ENCODE assay signal across 8 cellular contexts in the genomic region with DNA sequence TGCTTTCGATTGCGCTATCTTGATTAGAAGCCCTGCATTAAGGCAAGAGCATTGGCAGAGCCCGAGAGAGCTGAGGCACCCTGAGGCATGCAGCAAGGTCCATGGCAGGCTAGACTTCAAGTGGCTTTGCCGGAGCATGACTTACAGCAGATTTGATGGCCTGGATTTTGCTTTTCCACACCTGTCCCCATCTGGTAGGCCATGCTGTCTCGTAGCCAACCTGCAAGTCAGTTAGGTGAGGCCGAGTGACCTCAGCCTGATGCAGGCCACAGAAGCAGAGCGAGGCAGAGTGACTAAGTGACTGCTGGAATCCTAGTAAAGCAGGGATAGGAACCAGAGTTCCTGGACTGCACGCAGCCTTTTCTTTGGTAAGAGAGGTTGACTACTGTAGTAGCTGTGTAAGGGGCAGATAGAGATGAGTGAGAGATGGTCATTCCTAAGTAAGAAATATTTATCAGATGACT.
DNase-seq lines count a peak whose midpoint lies in the region; ATAC-seq and TF ChIP-seq lines count a peak whose summit lies in the region.

No MANE protein-coding gene starts in this region.

- TF ChIP-seq POLR2A in breast epithelium (IDR thresholded peaks at IDR 0.05) = no peak

- H3K9me3 ChIP-seq in breast epithelium = no peaks in the 10 kb centered on the region

- H3K9me3 Mint-ChIP-seq in T-cell = peaks cover 0 to 4% (median 0%) of the 10 kb centered on the region in 3 donors

- no peak overlapping the region for H3K4me3 ChIP-seq in breast epithelium

- H3K36me3 ChIP-seq in breast epithelium = no peaks in the 10 kb centered on the region

- POLR2A ChIA-PET in T-cell (lab: Charles Lee) = no interaction called here

- CTCF ChIA-PET in T-cell (lab: Charles Lee) = no interaction called here

- H3K4me1 Mint-ChIP-seq in T-cell = no peaks in the 10 kb centered on the region

- peaks cover 0 to 10% of the 10 kb centered on the region in 2 donors for H3K4me1 ChIP-seq in breast epithelium

- H3K27ac Mint-ChIP-seq in T-cell = no peak overlapping the region

- no peaks in the 10 kb centered on the region for H3K36me3 Mint-ChIP-seq in T-cell

- no peak for TF ChIP-seq CTCF in breast epithelium (IDR thresholded peaks at IDR 0.05)

- H3K27me3 ChIP-seq in breast epithelium = no peaks in the 10 kb centered on the region

- peak overlapping the region; percentile 45 to 70 for H3K27ac ChIP-seq in breast epithelium
- peak overlapping the region; percentile 6 for H3K27ac ChIP-seq in temporal lobe (ENCODE audit: low read depth, low read length)

- no peak overlapping the region for H3K4me3 Mint-ChIP-seq in T-cell

- intact Hi-C loops in breast epithelium (cut with DNase I; ENCODE audit: low total_unique reads) = loop anchor here (5.0 kb wide), 1 partner anchor 1089 kb away; no protein-coding TSS in a partner anchor

- peaks cover 0 to 3% of the 10 kb centered on the region in 2 donors for H3K27me3 Mint-ChIP-seq in T-cell

- ATAC-seq in HG03039 (IDR thresholded peaks at IDR 0.05; ENCODE audit: unreplicated experiment) (no peak), T-cell (replicated peaks in 1 of 4) (no peak), GM18520 (IDR thresholded peaks at IDR 0.05; ENCODE audit: unreplicated experiment) (no peak)

- DNase-seq in HT1080 (ENCODE audit: low read depth) = peak; percentile 16
- no peak for DNase-seq in breast epithelium (ENCODE audit: low spot score in 2 of 2)
- peak; percentile 88 for DNase-seq in islet precursor cell
- no peak for DNase-seq in T-cell
- DNase-seq in NCI-H446 treated with DMSO at 0.1 percent for 48 hours (lab: John Stamatoyannopoulos, UW) = no peak

Comparison
In these comparisons a context has a peak if more than half of its experiments do, and no peak if none do; other contexts are left out.
1. DNase-seq: peak in HT1080 (single experiment) and islet precursor cell (single experiment); none in breast epithelium (0 of 2), T-cell (0 of 34) and NCI-H446 treated with DMSO at 0.1 percent for 48 hours (single experiment).